In genomic region chr1:245317253-245317652, GRCh38 we compare ENCODE assay signal across 29 cellular contexts.
"Had no signal": no experiment of that assay in that cellular context is flagged by ENCODE, and none has a peak within 500 bp of the region (broad histone marks: within the 10 kb centered on the region; RNA-seq: fewer than 3 reads in every experiment).

No MANE protein-coding gene starts in this region.

- H3K9me3 Mint-ChIP-seq: activated naive CD4-positive, alpha-beta T cell treated with anti-CD3 and anti-CD28 coated beads, Interleukin-2, amount 50 U/mL, for 24 hours; activated T-cell treated with anti-CD3 and anti-CD28 coated beads, Interleukin-2, amount 50 U/mL, for 24 hours; activated T-helper 1 cell treated with anti-CD3 and anti-CD28 coated beads, Interleukin-12 subunit alpha, Interleukin-12 subunit beta, Interleukin-2, Interleukin-4 antibody, amounts not matched to agents 30 ng/mL and 10 ng/mL and 1 ng/mL, durations not matched to agents 14 hours and 24 hours and 36 hours; WTC11 had no signal

- H3K36me3 Mint-ChIP-seq: activated CD8-positive, alpha-beta memory T cell treated with anti-CD3 and anti-CD28 coated beads, Interleukin-2, amount 10 ng/mL, durations not matched to agents 7 days and 5 days; activated naive CD4-positive, alpha-beta T cell treated with anti-CD3 and anti-CD28 coated beads, Interleukin-2, amount 50 U/mL, for 24 hours; brain; WTC11 had no signal

- ATAC-seq: activated CD8-positive, alpha-beta memory T cell treated with anti-CD3 and anti-CD28 coated beads, Interleukin-2, amount 10 ng/mL, durations not matched to agents 7 days and 5 days; K562; Panc1; T-helper 17 cell; WTC11 had no signal

- H3K27ac Mint-ChIP-seq: activated CD8-positive, alpha-beta memory T cell treated with anti-CD3 and anti-CD28 coated beads, Interleukin-2, amount 10 ng/mL, durations not matched to agents 7 days and 5 days; activated naive CD4-positive, alpha-beta T cell treated with anti-CD3 and anti-CD28 coated beads, Interleukin-2, amount 50 U/mL, for 24 hours; activated T-cell treated with anti-CD3 and anti-CD28 coated beads, Interleukin-2, amount 50 U/mL, for 24 hours; activated T-helper 1 cell treated with anti-CD3 and anti-CD28 coated beads, Interleukin-12 subunit alpha, Interleukin-12 subunit beta, Interleukin-2, Interleukin-4 antibody, amounts not matched to agents 30 ng/mL and 10 ng/mL and 1 ng/mL, durations not matched to agents 14 hours and 24 hours and 36 hours; T-helper 17 cell; WTC11 had no signal

- H3K4me3 ChIP-seq: K562 had no signal

- H3K4me1 Mint-ChIP-seq: activated CD8-positive, alpha-beta memory T cell treated with anti-CD3 and anti-CD28 coated beads, Interleukin-2, amount 10 ng/mL, durations not matched to agents 7 days and 5 days; activated naive CD4-positive, alpha-beta T cell treated with anti-CD3 and anti-CD28 coated beads, Interleukin-2, amount 50 U/mL, for 24 hours; T-helper 17 cell had no signal

- H3K27me3 Mint-ChIP-seq: activated T-cell treated with anti-CD3 and anti-CD28 coated beads, Interleukin-2, amount 50 U/mL, for 24 hours had no signal

- DNase-seq: activated CD4-positive, alpha-beta T cell treated with anti-CD3 and anti-CD28 coated beads for 48 hours; activated CD4-positive, alpha-beta T cell treated with anti-CD3 and anti-CD28 coated beads, Interleukin-2, amount 50 U/mL, for 48 hours; activated CD4-positive, CD25-positive, alpha-beta regulatory T cell treated with anti-CD3 and anti-CD28 coated beads, Interleukin-2, amount 50 U/mL, for 72 hours; activated CD8-positive, alpha-beta memory T cell treated with anti-CD3 and anti-CD28 coated beads, Interleukin-2, amount 10 ng/mL, durations not matched to agents 7 days and 5 days; activated effector memory CD4-positive, alpha-beta T cell treated with Interleukin-2 at 50 U/mL for 16 hours; activated naive CD4-positive, alpha-beta T cell; activated T-cell treated with anti-CD3 and anti-CD28 coated beads, Interleukin-2, amount 50 U/mL, for 24 hours; amygdala; Karpas-422; MM.1S; NCI-H146; NCI-H187 treated with DMSO at 0.1 percent for 48 hours; NCI-H2081 treated with DMSO at 0.1 percent for 48 hours; NCI-H345; NCI-H510A; NCI-H526 treated with DMSO at 0.1 percent for 48 hours; NCI-H82; NK-92 treated with Interleukin-12 subunit alpha and Interleukin-12 subunit beta, amount 100 ng/mL, for 24 hours; OCI-M1; SHP77; T-helper 17 cell; T-helper 9 cell had no signal

- H3K4me3 Mint-ChIP-seq: activated CD8-positive, alpha-beta memory T cell treated with anti-CD3 and anti-CD28 coated beads, Interleukin-2, amount 10 ng/mL, durations not matched to agents 7 days and 5 days; activated naive CD4-positive, alpha-beta T cell treated with anti-CD3 and anti-CD28 coated beads, Interleukin-2, amount 50 U/mL, for 24 hours; activated T-cell treated with anti-CD3 and anti-CD28 coated beads, Interleukin-2, amount 50 U/mL, for 24 hours; activated T-helper 1 cell treated with anti-CD3 and anti-CD28 coated beads, Interleukin-12 subunit alpha, Interleukin-12 subunit beta, Interleukin-2, Interleukin-4 antibody, amounts not matched to agents 30 ng/mL and 10 ng/mL and 1 ng/mL, durations not matched to agents 14 hours and 24 hours and 36 hours; T-helper 17 cell; WTC11 had no signal

- H3K27ac ChIP-seq: RWPE1 had no signal
